Comparison of ENCODE assay signal across 27 cellular contexts in the genomic region with DNA sequence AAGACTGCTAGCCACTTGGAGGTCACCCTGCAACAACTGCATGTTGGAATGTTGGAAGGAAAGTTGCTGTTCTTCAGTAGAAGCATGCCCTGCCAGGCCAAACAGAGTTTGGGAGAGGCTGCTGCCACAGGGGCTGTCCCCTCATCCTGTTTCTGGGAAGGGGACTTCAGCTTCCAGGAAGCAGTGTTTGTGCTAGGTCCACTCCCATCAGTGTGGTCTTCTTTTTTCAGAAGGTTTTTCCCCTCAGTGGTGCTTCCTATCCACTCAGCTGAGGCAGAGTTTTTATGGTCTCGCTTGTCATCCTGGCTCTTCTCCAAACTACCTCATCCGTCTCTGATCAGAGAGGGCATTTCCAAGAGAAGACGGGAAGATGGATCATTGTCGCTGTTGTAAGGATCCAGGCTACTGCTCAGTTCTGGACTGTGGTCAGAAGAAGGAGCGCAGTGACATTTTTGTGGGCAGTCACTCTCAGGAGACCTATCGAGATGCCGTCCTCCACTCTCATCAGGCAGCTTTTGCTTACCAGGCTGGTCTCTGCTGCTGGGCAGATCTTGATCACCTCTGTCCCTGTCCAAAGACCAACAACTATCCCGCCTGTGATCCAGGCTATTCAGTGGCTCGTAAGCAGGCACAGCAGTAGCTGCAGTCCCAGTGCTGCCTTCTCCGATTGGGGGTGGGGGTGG.
"Had no signal": no experiment of that assay in that cellular context is flagged by ENCODE, and none has a peak within 500 bp of the region (broad histone marks: within the 10 kb centered on the region; RNA-seq: fewer than 3 reads in every experiment).

No MANE protein-coding gene starts in this region.

- ATAC-seq: foreskin keratinocyte, gastroesophageal sphincter, heart right ventricle, left cardiac atrium, left lung, mucosa of descending colon, sciatic nerve, upper lobe of right lung had no signal

- H3K27ac ChIP-seq: dorsolateral prefrontal cortex, foreskin keratinocyte, gastroesophageal sphincter, heart right ventricle, left lung, neutrophil, parathyroid adenoma, skin epidermis, spleen, suprapubic skin, transverse colon, upper lobe of right lung, vagina had no signal

- H3K4me1 Mint-ChIP-seq: mesothelial cell of epicardium, naive B cell, neural crest cell had no signal

- H3K9me3 ChIP-seq: mucosa of descending colon, neutrophil, suprapubic skin, transverse colon, upper lobe of right lung, vagina had no signal

- H3K27me3 ChIP-seq: dorsolateral prefrontal cortex, foreskin keratinocyte, gastroesophageal sphincter, left lung, neutrophil, spleen, suprapubic skin, transverse colon, upper lobe of right lung, vagina had no signal

- H3K27me3 Mint-ChIP-seq: progenitor cell of endocrine pancreas had no signal

- H3K27ac Mint-ChIP-seq: mesothelial cell of epicardium; naive B cell; natural killer cell treated with Interleukin-12 subunit alpha and Interleukin-12 subunit beta and Interleukin-15 and Interleukin-18, amount 100 ng/mL, for 72 hours; progenitor cell of endocrine pancreas had no signal

- H3K4me3 ChIP-seq: dorsolateral prefrontal cortex, gastroesophageal sphincter, heart right ventricle, left lung, mucosa of descending colon, skin epidermis, spleen, suprapubic skin, transverse colon, upper lobe of right lung, vagina had no signal

- H3K4me3 Mint-ChIP-seq: mesothelial cell of epicardium; naive B cell; natural killer cell treated with Interleukin-12 subunit alpha and Interleukin-12 subunit beta and Interleukin-15 and Interleukin-18, amount 100 ng/mL, for 72 hours; neural crest cell had no signal

- H3K79me2 ChIP-seq: parathyroid adenoma had no signal

- H3K36me3 ChIP-seq: gastroesophageal sphincter, heart right ventricle, left lung, neutrophil, spleen, suprapubic skin, transverse colon, upper lobe of right lung, vagina had no signal

- H3K36me3 Mint-ChIP-seq: natural killer cell treated with Interleukin-12 subunit alpha and Interleukin-12 subunit beta and Interleukin-15 and Interleukin-18, amount 100 ng/mL, for 72 hours had no signal

- H3K4me1 ChIP-seq: foreskin keratinocyte, gastroesophageal sphincter, heart right ventricle, left lung, parathyroid adenoma, spleen, suprapubic skin, transverse colon, upper lobe of right lung, vagina had no signal

- H2AFZ ChIP-seq: parathyroid adenoma had no signal

- DNase-seq: dorsolateral prefrontal cortex; effector CD4-positive, alpha-beta T cell; foreskin keratinocyte; glutamatergic neuron; heart right ventricle; hippocampal formation; left cardiac atrium; left lung; mesenchymal stem cell; mucosa of descending colon; naive B cell; spleen; stimulated activated CD4-positive, alpha-beta T cell treated with anti-CD3 and anti-CD28 coated beads, Interleukin-4, amount 100 ng/mL, for 4 hours; stimulated activated naive CD4-positive, alpha-beta T cell; transverse colon; upper lobe of right lung had no signal
